Comparison of ENCODE assay signal across 8 cellular contexts in genomic region chr12:111438501-111438900, GRCh38. TPM values are rescaled to one million over a fixed set of nuclear protein-coding genes. Genes with fewer than 3 reads are reported as not detected.
A peak's percentile ranks its signal among the peaks of the same experiment; 100 is the strongest.
DNase-seq lines count a peak whose midpoint lies in the region; ATAC-seq and TF ChIP-seq lines count a peak whose summit lies in the region.

No MANE protein-coding gene starts in this region.

- peak; percentile 43 for DNase-seq in EH (ENCODE audit: low read depth)
- DNase-seq in NCI-H345 (lab: John Stamatoyannopoulos, UW): peak; percentile 71
- peak; percentile 72 for DNase-seq in activated T-cell treated with anti-CD3 and anti-CD28 coated beads, Interleukin-2, amount 50 U/mL, for 1 hour
- peak; percentile 44 for DNase-seq in fibroblast of the aortic adventitia (ENCODE audit: low read depth)
- DNase-seq in stimulated activated CD4-positive, alpha-beta T cell treated with anti-CD3 and anti-CD28 coated beads, Interleukin-2, amount 100 ng/mL, for 4 hours (ENCODE audit: low read depth): peak; percentile 46
- DNase-seq in AG20443 (ENCODE audit: low spot score): no peak

- H3K4me3 ChIP-seq in fibroblast of the aortic adventitia (ENCODE audit: low read depth, low read length): no peak overlapping the region

- ATAC-seq in HG02852 (IDR thresholded peaks at IDR 0.05; ENCODE audit: unreplicated experiment) (no peak), HG02938 (IDR thresholded peaks at IDR 0.05; ENCODE audit: unreplicated experiment) (no peak)

- TF ChIP-seq CTCF in fibroblast of the aortic adventitia (IDR thresholded peaks at IDR 0.05; ENCODE audit: insufficient read depth, low read length): no peak

RNA-seq across cellular contexts. Expression of gene SH2B3, which starts 32.8 kb away (rescaled TPM):
- 20.2 and 27.8 TPM in 2 replicates for total RNA-seq in fibroblast of the aortic adventitia (ENCODE audit: low replicate concordance)
